In genomic region chr14:77642407-77642806, GRCh38 we compare ENCODE assay signal across 8 cellular contexts. TPM values are rescaled to one million over a fixed set of nuclear protein-coding genes. Genes with fewer than 3 reads are reported as not detected.
DNase-seq lines count a peak whose midpoint lies in the region; ATAC-seq and TF ChIP-seq lines count a peak whose summit lies in the region.

No MANE protein-coding gene starts in this region.

- peaks cover 15% of the 10 kb centered on the region for H3K4me1 Mint-ChIP-seq in CD4-positive, alpha-beta T cell (ENCODE audit: low read depth)

- H3K27ac ChIP-seq in CD4-positive, alpha-beta T cell (ENCODE audit: low read depth, low read length) = peak overlapping the region; percentile 53
- peak overlapping the region; percentile 79; the same call in 1 of the 2 replicates for H3K27ac ChIP-seq in Panc1 (ENCODE audit: low read length)
- peak overlapping the region; percentile 67 for H3K27ac ChIP-seq in psoas muscle

- H3K9me3 Mint-ChIP-seq in CD4-positive, alpha-beta T cell = no peaks in the 10 kb centered on the region

- H3K27me3 ChIP-seq in CD4-positive, alpha-beta T cell (ENCODE audit: control insufficient read depth, insufficient read depth, low read length) = no peaks in the 10 kb centered on the region
- H3K27me3 ChIP-seq in Panc1 (ENCODE audit: control insufficient read depth, insufficient read depth, low read length) (no peaks in the 10 kb centered on the region), psoas muscle (ENCODE audit: insufficient read depth in 3 of 3, low read length in 2 of 3) (peaks cover 0 to 10% (median 0%) of the 10 kb centered on the region in 3 donors)

- peak overlapping the region; percentile 35 to 61 for H3K4me3 ChIP-seq in Panc1 (ENCODE audit: low read depth in 2 of 2, low read length in 2 of 2)
- H3K4me3 ChIP-seq in epithelial cell of esophagus (ENCODE audit: low read length) = peak overlapping the region; percentile 47
- peak overlapping the region; percentile 64 for H3K4me3 ChIP-seq in psoas muscle

- CTCF ChIA-PET in CD4-positive, alpha-beta T cell (lab: Charles Lee) = interaction anchor here (0.7 kb wide), 1 partner anchor 221 kb away, joined by 3 read pairs; no protein-coding TSS in a partner anchor
- CTCF ChIA-PET in Panc1 (lab: Charles Lee) = no interaction called here

- ATAC-seq in CD4-positive, alpha-beta T cell (ENCODE audit: poor library complexity) = no peak
- no peak for ATAC-seq in Panc1
- peak in 1 of 4 donors; percentile 21 for ATAC-seq in psoas muscle
- ATAC-seq in HG03039 (IDR thresholded peaks at IDR 0.05; ENCODE audit: unreplicated experiment) = no peak

- H3K36me3 Mint-ChIP-seq in CD4-positive, alpha-beta T cell (ENCODE audit: low read depth) = no peaks in the 10 kb centered on the region

- peak overlapping the region; percentile 93 for H3K4me3 Mint-ChIP-seq in CD4-positive, alpha-beta T cell

- whole genome bisulfite sequencing in psoas muscle, 3 donors = 64 to 70% (median 69%) methylated on average over 7 of the region's 7 CpGs

- intact Hi-C loops in CD4-positive, alpha-beta T cell (cut with DNase I, micrococcal nuclease) = no loop called here
- intact Hi-C loops in Panc1 (cut with micrococcal nuclease; ENCODE audit: unreplicated experiment) (no loop called here), psoas muscle (cut with DNase I) (no loop called here), posterior cingulate gyrus (cut with DNase I) (no loop called here)

- DNase-seq in CD4-positive, alpha-beta T cell = no peak
- DNase-seq in Panc1 (ENCODE audit: low read depth, low spot score) (no peak), epithelial cell of esophagus (ENCODE audit: low read depth) (no peak), psoas muscle (no peak), NCI-H146 treated with DMSO at 0.1 percent for 48 hours (lab: John Stamatoyannopoulos, UW; ENCODE audit: unreplicated experiment) (no peak), NCI-H526 (lab: John Stamatoyannopoulos, UW) (no peak), posterior cingulate gyrus (no peak)

- H3K36me3 ChIP-seq in Panc1 (ENCODE audit: control insufficient read depth, insufficient read depth, low read length) (no peaks in the 10 kb centered on the region), psoas muscle (ENCODE audit: insufficient read depth in 1 of 2, low read depth in 1 of 2) (no peaks in the 10 kb centered on the region)

- peak overlapping the region; percentile 92 for H3K27ac Mint-ChIP-seq in CD4-positive, alpha-beta T cell

- H3K4me1 ChIP-seq in Panc1 (ENCODE audit: control insufficient read depth, insufficient read depth, low read length) (peaks cover 8% of the 10 kb centered on the region), psoas muscle (peaks cover 6% of the 10 kb centered on the region)

- TF ChIP-seq CTCF in CD4-positive, alpha-beta T cell (IDR thresholded peaks at IDR 0.05) = no peak
- no peak for TF ChIP-seq CTCF in Panc1 (IDR thresholded peaks at IDR 0.05)
- TF ChIP-seq CTCF in epithelial cell of esophagus (IDR thresholded peaks at IDR 0.05; ENCODE audit: insufficient read depth, low read depth, low read length, missing control alignments) = no peak
- no peak for TF ChIP-seq CTCF in psoas muscle (IDR thresholded peaks at IDR 0.05)

- H3K9me3 ChIP-seq in CD4-positive, alpha-beta T cell (ENCODE audit: control insufficient read depth, low read length) = no peaks in the 10 kb centered on the region
- H3K9me3 ChIP-seq in Panc1 (ENCODE audit: control insufficient read depth, insufficient read depth, low read depth, low read length) (no peaks in the 10 kb centered on the region), psoas muscle (no peaks in the 10 kb centered on the region)

- in situ Hi-C loops in Panc1 (cut with HindIII; ENCODE audit: low pct_unique_long_range_greater_than_20kb, low sequenced_read_pairs) = no loop called here

- no peaks in the 10 kb centered on the region for H3K27me3 Mint-ChIP-seq in CD4-positive, alpha-beta T cell

- POLR2A ChIA-PET in CD4-positive, alpha-beta T cell (lab: Charles Lee) = no interaction called here
- POLR2A ChIA-PET in Panc1 (lab: Charles Lee) = no interaction called here

- BruUV-seq in Panc1 (replicated peaks; lab: Mats Ljungman, UMichigan) = no TSS peak

RNA-seq across cellular contexts. Expression of gene SPTLC2, which starts 26.0 kb away (rescaled TPM):
- total RNA-seq in CD4-positive, alpha-beta T cell = 10 to 100 TPM; 13.0 to 14.5 TPM
- 21.0 TPM for total RNA-seq in Panc1 (2021; ENCODE audit: unreplicated experiment)
- polyA plus RNA-seq in Panc1 (2012; ENCODE audit: insufficient read length) = 15.2 TPM
- 1 to 10 TPM; 5.8 to 9.0 (median 6.6) TPM for total RNA-seq in psoas muscle
- polyA plus RNA-seq in psoas muscle = 1 to 10 TPM; 2.4 to 5.5 (median 4.5) TPM
